21 cellular contexts compared by ENCODE assay signal in the genomic region with DNA sequence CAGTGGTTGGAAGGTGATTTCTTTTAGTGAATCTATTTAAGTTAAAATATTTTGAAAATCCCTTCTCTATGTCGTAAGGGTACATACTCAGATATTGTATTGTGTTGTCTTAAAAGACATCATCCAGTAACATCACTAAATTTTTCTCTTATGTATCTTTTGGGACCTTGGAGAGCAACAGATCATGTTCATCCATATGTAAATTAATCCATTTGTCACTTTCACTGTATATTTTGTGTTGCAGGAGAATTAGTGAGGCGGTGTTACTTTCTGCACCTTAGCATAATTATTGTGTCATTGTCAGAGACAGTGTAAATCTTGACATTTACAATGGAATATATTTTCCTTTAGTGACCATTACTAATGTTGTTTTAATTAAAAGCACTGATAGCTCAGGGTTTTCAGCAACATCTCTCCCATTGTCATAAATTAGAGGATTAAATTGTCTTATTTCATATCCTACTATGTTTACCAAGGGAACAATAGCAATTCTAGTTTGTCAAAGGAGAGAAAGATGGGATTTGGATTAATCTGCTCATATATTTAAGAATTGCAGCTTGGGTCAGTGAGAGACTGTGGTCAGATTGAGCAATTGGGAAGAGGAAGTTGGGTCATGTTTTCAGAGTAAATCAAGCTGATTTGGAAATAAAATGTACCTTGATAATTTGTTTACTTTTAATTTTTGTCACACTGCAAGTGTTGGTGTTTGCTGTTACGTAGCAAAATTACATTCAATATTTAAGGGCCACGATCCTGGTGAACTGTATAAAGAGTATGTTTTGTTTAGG. TPM values are rescaled to one million over a fixed set of nuclear protein-coding genes. Genes with fewer than 3 reads are reported as not detected.
"Had no signal": no experiment of that assay in that cellular context is flagged by ENCODE, and none has a peak within 500 bp of the region (broad histone marks: within the 10 kb centered on the region; RNA-seq: fewer than 3 reads in every experiment).

No MANE protein-coding gene starts in this region.

- H3K27ac ChIP-seq: adrenal gland, lower lobe of right lung, prostate gland, tibial nerve, uterus had no signal

- DNase-seq: activated CD4-positive, alpha-beta memory T cell treated with anti-CD3 and anti-CD28 coated beads, Interleukin-2, amount 10 ng/mL, durations not matched to agents 7 days and 5 days; activated CD4-positive, alpha-beta T cell treated with anti-CD3 and anti-CD28 coated beads for 4 hours; activated naive CD4-positive, alpha-beta T cell treated with anti-CD3 and anti-CD28 coated beads, Interleukin-2, amount 10 ng/mL, durations not matched to agents 7 days and 5 days; activated T-cell treated with anti-CD3 and anti-CD28 coated beads, Interleukin-2, amount 50 U/mL, for 24 hours; adrenal gland; immature natural killer cell; left cardiac atrium; lower lobe of right lung; nephron progenitor cell; right cardiac atrium; small intestine; stimulated activated CD4-positive, alpha-beta T cell treated with anti-CD3 and anti-CD28 coated beads, Interleukin-4, amount 100 ng/mL, for 24 hours; stimulated activated naive CD4-positive, alpha-beta T cell treated with Interleukin-2 at 50 U/mL for 16 hours; substantia nigra; uterus had no signal

- H3K4me1 ChIP-seq: adrenal gland, lower lobe of right lung, prostate gland, uterus had no signal

- ATAC-seq: left cardiac atrium, lower lobe of right lung, right cardiac atrium, WTC11 had no signal

- H3K9me3 ChIP-seq: adrenal gland, lower lobe of right lung, prostate gland, tibial nerve, uterus had no signal

- H3K4me3 ChIP-seq: adrenal gland, lower lobe of right lung, prostate gland, tibial nerve, uterus had no signal

- FAIRE-seq: colon, endometrium, small intestine, TTC549 had no signal

RNA-seq across cellular contexts. Expression of a gene that starts 22.7 kb away (rescaled TPM):
- polyA plus RNA-seq: immature natural killer cell had no signal
